ENCODE assay signal across 9 cellular contexts in genomic region chr7:106216517-106217088, GRCh38.
DNase-seq lines count a peak whose midpoint lies in the region; ATAC-seq and TF ChIP-seq lines count a peak whose summit lies in the region.
"Had no signal": no experiment of that assay in that cellular context is flagged by ENCODE, and none has a peak within 500 bp of the region (broad histone marks: within the 10 kb centered on the region; RNA-seq: fewer than 3 reads in every experiment).

No MANE protein-coding gene starts in this region.

- H3K4me3 Mint-ChIP-seq in MCF 10A (ENCODE audit: unreplicated experiment): peak overlapping the region; percentile 66

- DNase-seq in NCI-H2196 (lab: John Stamatoyannopoulos, UW; ENCODE audit: unreplicated experiment): peak; percentile 44
- DNase-seq in NCI-H2196 treated with DMSO at 0.1 percent for 48 hours (lab: John Stamatoyannopoulos, UW; ENCODE audit: unreplicated experiment): no peak
- DNase-seq in MCF 10A (ENCODE audit: unreplicated experiment): peak; percentile 98
- no peak for DNase-seq in left lung
- DNase-seq in activated CD8-positive, alpha-beta memory T cell treated with anti-CD3 and anti-CD28 coated beads, Interleukin-2, amount 50 U/mL, for 4 hours: no peak
- no peak for DNase-seq in UCSD-AML1 (lab: John Stamatoyannopoulos, UW; ENCODE audit: unreplicated experiment)

- peak; percentile 88 for ATAC-seq in left lung
- no peak for ATAC-seq in GM18870 (IDR thresholded peaks at IDR 0.05; ENCODE audit: unreplicated experiment)

- POLR2A ChIA-PET in MCF 10A (lab: Yijun Ruan, JAX): interaction anchor here (0.7 to 4.8 kb wide), 35 partner anchors 8 to 442 kb away, joined by 3 to 48 read pairs (median 5); partner anchors contain the start of gene NAMPT

- H3K4me3 ChIP-seq in left lung (no peak overlapping the region), urinary bladder (ENCODE audit: low read depth, low read length) (no peak overlapping the region)

- no peaks in the 10 kb centered on the region for H3K9me3 Mint-ChIP-seq in MCF 10A (ENCODE audit: unreplicated experiment)

- no peaks in the 10 kb centered on the region for H3K27me3 ChIP-seq in left lung

- TF ChIP-seq CTCF in MCF 10A (IDR thresholded peaks at IDR 0.05; ENCODE audit: unreplicated experiment) (no peak), left lung (IDR thresholded peaks at IDR 0.05) (no peak)

- CTCF ChIA-PET in MCF 10A (lab: Yijun Ruan, JAX): interaction anchor here (1.0 to 2.3 kb wide), 5 partner anchors 36 to 246 kb away, joined by 3 to 18 read pairs (median 5); no protein-coding TSS in a partner anchor

- peak overlapping the region; percentile 82 for H3K27ac Mint-ChIP-seq in MCF 10A (ENCODE audit: low read depth, unreplicated experiment)

- 10% methylated on average over 3 of the region's 3 CpGs for WGBS in urinary bladder

- intact Hi-C loops in MCF 10A (cut with micrococcal nuclease) (no loop called here), left lung (cut with DNase I) (no loop called here)

- TSS peak; percentile 24 for BruUV-seq in MCF 10A (replicated peaks; lab: Mats Ljungman, UMichigan)

- H3K36me3 Mint-ChIP-seq in MCF 10A (ENCODE audit: insufficient read depth, unreplicated experiment): peaks cover 7% of the 10 kb centered on the region

- H3K4me1 ChIP-seq in left lung (peaks cover 4 to 11% of the 10 kb centered on the region in 2 donors), urinary bladder (ENCODE audit: insufficient read depth) (no peaks in the 10 kb centered on the region)

- no peaks in the 10 kb centered on the region for H3K9me3 ChIP-seq in left lung
- H3K9me3 ChIP-seq: neutrophil had no signal

- H3K27ac ChIP-seq in left lung: peak overlapping the region; percentile 69 to 74
- H3K27ac ChIP-seq in urinary bladder (ENCODE audit: low read depth): peak overlapping the region; percentile 71
- H3K27ac ChIP-seq: neutrophil had no signal

- H3K36me3 ChIP-seq in left lung: no peaks in the 10 kb centered on the region
- no peaks in the 10 kb centered on the region for H3K36me3 ChIP-seq in urinary bladder (ENCODE audit: insufficient read depth)
- H3K36me3 ChIP-seq: neutrophil had no signal

- peaks cover 36% of the 10 kb centered on the region for H3K4me1 Mint-ChIP-seq in MCF 10A (ENCODE audit: insufficient read depth, unreplicated experiment)

- no peaks in the 10 kb centered on the region for H3K27me3 Mint-ChIP-seq in MCF 10A (ENCODE audit: insufficient read depth, unreplicated experiment)

Comparison
In these comparisons a context has a peak if more than half of its experiments do, and no peak if none do; other contexts are left out.
1. DNase-seq: peak in NCI-H2196 (single experiment) and MCF 10A (single experiment); none in NCI-H2196 treated with DMSO at 0.1 percent for 48 hours (single experiment), left lung (0 of 2), activated CD8-positive, alpha-beta memory T cell treated with anti-CD3 and anti-CD28 coated beads, Interleukin-2, amount 50 U/mL, for 4 hours (single experiment) and UCSD-AML1 (single experiment).